Comparison of ENCODE assay signal across 11 cellular contexts in the genomic region with DNA sequence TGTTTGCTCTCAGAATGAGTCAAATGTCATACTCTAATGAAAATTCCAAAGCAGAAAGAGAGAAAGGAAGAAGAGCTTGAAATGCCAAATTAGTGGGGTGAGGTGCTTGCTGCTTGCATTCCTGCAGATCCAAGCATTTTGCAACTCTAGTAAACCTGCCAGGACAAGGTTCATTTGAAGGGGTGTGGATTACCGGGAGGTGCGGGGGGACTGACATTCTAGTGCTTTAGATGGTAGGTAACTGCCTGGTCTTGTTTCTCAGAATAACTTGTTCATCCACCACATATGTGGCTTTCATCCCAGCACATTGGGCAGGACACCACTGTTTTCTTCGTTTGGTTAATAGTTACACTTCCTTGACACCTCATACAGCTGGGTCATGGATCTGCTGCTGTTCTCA.
DNase-seq lines count a peak whose midpoint lies in the region; ATAC-seq, FAIRE-seq and TF ChIP-seq lines count a peak whose summit lies in the region.
"Had no signal": no experiment of that assay in that cellular context is flagged by ENCODE, and none has a peak within 500 bp of the region (broad histone marks: within the 10 kb centered on the region; RNA-seq: fewer than 3 reads in every experiment).

No MANE protein-coding gene starts in this region.

- no peaks in the 10 kb centered on the region for H3K36me3 Mint-ChIP-seq in nephron (ENCODE audit: low read depth)
- no peaks in the 10 kb centered on the region for H3K36me3 Mint-ChIP-seq in natural killer cell treated with Interleukin-12 subunit alpha and Interleukin-12 subunit beta and Interleukin-15 and Interleukin-18, amount 100 ng/mL, for 72 hours
- H3K36me3 Mint-ChIP-seq: CD4-positive, CD25-positive, alpha-beta regulatory T cell had no signal

- FAIRE-seq in H54 (lab: Jason Lieb, UNC): no peak

- no peak for DNase-seq in AG04450 (ENCODE audit: low read depth, low spot score)
- DNase-seq in SJCRH30: peak; percentile 47 to 53
- peak; percentile 100 for DNase-seq in foreskin keratinocyte
- DNase-seq in NCI-H187 treated with DMSO at 0.1 percent for 48 hours (lab: John Stamatoyannopoulos, UW): no peak
- no peak for DNase-seq in T-helper 2 cell
- no peak for DNase-seq in H54 (ENCODE audit: insufficient read length, low spot score)
- no peak for DNase-seq in natural killer cell treated with Interleukin-12 subunit alpha and Interleukin-12 subunit beta and Interleukin-15 and Interleukin-18, amount 100 ng/mL, for 72 hours (ENCODE audit: low spot score)
- DNase-seq: activated T-cell treated with anti-CD3 and anti-CD28 coated beads, Interleukin-2, amount 50 U/mL, for 72 hours; CD4-positive, CD25-positive, alpha-beta regulatory T cell; hippocampal formation had no signal

- no peaks in the 10 kb centered on the region for H3K36me3 ChIP-seq in SJCRH30

- H3K27me3 Mint-ChIP-seq in nephron (ENCODE audit: low read depth): no peaks in the 10 kb centered on the region
- H3K27me3 Mint-ChIP-seq in natural killer cell treated with Interleukin-12 subunit alpha and Interleukin-12 subunit beta and Interleukin-15 and Interleukin-18, amount 100 ng/mL, for 72 hours: peaks cover 0 to 9% of the 10 kb centered on the region in 2 donors
- H3K27me3 Mint-ChIP-seq: CD4-positive, CD25-positive, alpha-beta regulatory T cell had no signal

- no peaks in the 10 kb centered on the region for H3K9me3 ChIP-seq in AG04450 (ENCODE audit: control insufficient read depth, insufficient read depth, low read length)
- no peaks in the 10 kb centered on the region for H3K9me3 ChIP-seq in SJCRH30 (replicated peaks)

- ATAC-seq in foreskin keratinocyte: peak; percentile 79
- no peak for ATAC-seq in natural killer cell treated with Interleukin-12 subunit alpha and Interleukin-12 subunit beta and Interleukin-15 and Interleukin-18, amount 100 ng/mL, for 72 hours
- ATAC-seq: activated T-cell treated with anti-CD3 and anti-CD28 coated beads, Interleukin-2, amount 50 U/mL, for 72 hours had no signal

- POLR2A ChIA-PET in AG04450 (lab: Yijun Ruan, JAX): interaction anchor here (0.7 to 1.8 kb wide), 6 partner anchors 16 to 1053 kb away, joined by 3 to 8 read pairs (median 3); a partner anchor contains a TSS

- H3K27me3 ChIP-seq in AG04450 (ENCODE audit: control insufficient read depth, insufficient read depth, low read length): no peaks in the 10 kb centered on the region
- H3K27me3 ChIP-seq in SJCRH30: no peaks in the 10 kb centered on the region
- H3K27me3 ChIP-seq in foreskin keratinocyte: no peaks in the 10 kb centered on the region

- TF ChIP-seq CTCF in AG04450 (IDR thresholded peaks at IDR 0.05; ENCODE audit: low read depth, low read length) (no peak), foreskin keratinocyte (conservative IDR thresholded peaks at IDR 0.05) (no peak), nephron (IDR thresholded peaks at IDR 0.05; ENCODE audit: unreplicated experiment in 3 of 3) (no peak)

- H3K4me3 Mint-ChIP-seq in nephron: no peak overlapping the region
- H3K4me3 Mint-ChIP-seq in natural killer cell treated with Interleukin-12 subunit alpha and Interleukin-12 subunit beta and Interleukin-15 and Interleukin-18, amount 100 ng/mL, for 72 hours: no peak overlapping the region
- H3K4me3 Mint-ChIP-seq: activated T-cell treated with anti-CD3 and anti-CD28 coated beads, Interleukin-2, amount 50 U/mL, for 72 hours; CD4-positive, CD25-positive, alpha-beta regulatory T cell had no signal

- H3K4me1 ChIP-seq in SJCRH30 (peaks cover 59% of the 10 kb centered on the region), foreskin keratinocyte (peaks cover 56% of the 10 kb centered on the region)

- H3K27ac Mint-ChIP-seq in nephron: peak overlapping the region; percentile 82 to 93 (median 84)
- H3K27ac Mint-ChIP-seq in natural killer cell treated with Interleukin-12 subunit alpha and Interleukin-12 subunit beta and Interleukin-15 and Interleukin-18, amount 100 ng/mL, for 72 hours: no peak overlapping the region
- H3K27ac Mint-ChIP-seq: activated T-cell treated with anti-CD3 and anti-CD28 coated beads, Interleukin-2, amount 50 U/mL, for 72 hours had no signal

- CTCF ChIA-PET in AG04450 (lab: Charles Lee): interaction anchor here (2.9 to 3.0 kb wide), 2 partner anchors 40 to 87 kb away, joined by 9 to 21 read pairs; no protein-coding TSS in a partner anchor

- no peak for TF ChIP-seq POLR2A in H54 (IDR thresholded peaks at IDR 0.05; ENCODE audit: low read depth, low read length)

- H3K27ac ChIP-seq in AG04450 (ENCODE audit: low read depth, low read length) (peak overlapping the region; percentile 89), SJCRH30 (peak overlapping the region; percentile 95), foreskin keratinocyte (peak overlapping the region; percentile 79)

- H3K4me3 ChIP-seq in AG04450 (ENCODE audit: low read depth, low read length) (no peak overlapping the region), SJCRH30 (peak overlapping the region; percentile 5)

- H3K4me1 Mint-ChIP-seq in nephron: peaks cover 52% of the 10 kb centered on the region
- H3K4me1 Mint-ChIP-seq in natural killer cell treated with Interleukin-12 subunit alpha and Interleukin-12 subunit beta and Interleukin-15 and Interleukin-18, amount 100 ng/mL, for 72 hours (ENCODE audit: low read depth in 2 of 2): no peaks in the 10 kb centered on the region
- H3K4me1 Mint-ChIP-seq: CD4-positive, CD25-positive, alpha-beta regulatory T cell had no signal

- H3K9me3 Mint-ChIP-seq in nephron: no peaks in the 10 kb centered on the region
- H3K9me3 Mint-ChIP-seq in natural killer cell treated with Interleukin-12 subunit alpha and Interleukin-12 subunit beta and Interleukin-15 and Interleukin-18, amount 100 ng/mL, for 72 hours: no peaks in the 10 kb centered on the region
- H3K9me3 Mint-ChIP-seq: activated T-cell treated with anti-CD3 and anti-CD28 coated beads, Interleukin-2, amount 50 U/mL, for 72 hours; CD4-positive, CD25-positive, alpha-beta regulatory T cell had no signal

Comparison
In these comparisons a context has a peak if more than half of its experiments do, and no peak if none do; other contexts are left out.
1. DNase-seq: peak in SJCRH30 (2 of 2) and foreskin keratinocyte (2 of 2); none in AG04450 (single experiment), NCI-H187 treated with DMSO at 0.1 percent for 48 hours (single experiment), T-helper 2 cell (0 of 5), H54 (single experiment) and natural killer cell treated with Interleukin-12 subunit alpha and Interleukin-12 subunit beta and Interleukin-15 and Interleukin-18, amount 100 ng/mL, for 72 hours (single experiment).
2. H3K27ac Mint-ChIP-seq: peak in nephron (3 of 3); none in natural killer cell treated with Interleukin-12 subunit alpha and Interleukin-12 subunit beta and Interleukin-15 and Interleukin-18, amount 100 ng/mL, for 72 hours (0 of 2).
3. Peak in every context shown above with its lines, with median percentiles within 50 percentile points of each other: H3K27ac ChIP-seq.